In the genomic region with DNA sequence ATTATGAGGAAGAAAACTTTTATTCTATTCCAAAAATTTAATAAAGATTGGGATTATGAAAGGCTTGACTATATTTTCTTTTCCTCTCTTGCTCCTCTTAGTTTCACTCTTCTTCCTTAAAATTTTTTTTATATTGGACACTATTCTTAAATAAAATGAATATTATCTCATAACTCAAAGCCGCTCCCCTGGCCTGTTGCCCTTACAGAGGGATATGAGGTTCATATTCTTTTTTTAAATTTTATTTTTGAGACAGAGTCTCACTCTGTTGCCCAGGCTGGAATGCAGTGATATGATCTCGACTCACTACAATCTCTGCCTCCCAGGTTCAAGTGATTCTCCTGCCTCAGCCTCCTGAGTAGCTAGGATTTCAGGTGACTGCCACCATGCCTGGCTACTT, we compare ENCODE assay signal across 25 cellular contexts.
DNase-seq lines count a peak whose midpoint lies in the region; ATAC-seq, FAIRE-seq and TF ChIP-seq lines count a peak whose summit lies in the region.
"Had no signal": no experiment of that assay in that cellular context is flagged by ENCODE, and none has a peak within 500 bp of the region (broad histone marks: within the 10 kb centered on the region; RNA-seq: fewer than 3 reads in every experiment).

No MANE protein-coding gene starts in this region.

- H3K36me3 Mint-ChIP-seq in astrocyte (ENCODE audit: low read depth, unreplicated experiment) (peaks cover 2% of the 10 kb centered on the region), Calu3 (ENCODE audit: insufficient read depth, unreplicated experiment) (no peaks in the 10 kb centered on the region)
- H3K36me3 Mint-ChIP-seq: naive B cell; stimulated activated effector memory CD8-positive, alpha-beta T cell treated with anti-CD3 and anti-CD28 coated beads, Interleukin-12 subunit alpha, Interleukin-12 subunit beta, amount 100 ng/mL, for 72 hours had no signal

- H4K20me1 ChIP-seq in astrocyte (ENCODE audit: insufficient read depth, low read length): no peaks in the 10 kb centered on the region
- H4K20me1 ChIP-seq in OCI-LY7 (ENCODE audit: insufficient read depth, low read length): no peaks in the 10 kb centered on the region

- H3K9ac ChIP-seq in astrocyte (ENCODE audit: low read length): no peak overlapping the region

- CTCF ChIA-PET in OCI-LY7 (lab: Charles Lee; ENCODE audit: unreplicated experiment) (no interaction called here), Calu3 (lab: Charles Lee) (no interaction called here)

- H3K27ac Mint-ChIP-seq in astrocyte (ENCODE audit: unreplicated experiment) (peak overlapping the region; percentile 91), Calu3 (ENCODE audit: unreplicated experiment) (no peak overlapping the region)
- H3K27ac Mint-ChIP-seq: activated CD4-positive, alpha-beta memory T cell treated with anti-CD3 and anti-CD28 coated beads, Interleukin-2, amount 10 ng/mL, durations not matched to agents 7 days and 5 days; activated naive CD4-positive, alpha-beta T cell treated with anti-CD3 and anti-CD28 coated beads for 36 hours; activated T-helper 1 cell treated with anti-CD3 and anti-CD28 coated beads, Interleukin-12 subunit alpha, Interleukin-12 subunit beta, Interleukin-2, Interleukin-4 antibody, amounts not matched to agents 30 ng/mL and 10 ng/mL and 1 ng/mL, durations not matched to agents 14 hours and 24 hours and 36 hours; immature natural killer cell; naive B cell; stimulated activated effector memory CD8-positive, alpha-beta T cell treated with anti-CD3 and anti-CD28 coated beads, Interleukin-12 subunit alpha, Interleukin-12 subunit beta, amount 100 ng/mL, for 72 hours had no signal

- H3K79me2 ChIP-seq in astrocyte (ENCODE audit: insufficient read depth, low read length) (no peaks in the 10 kb centered on the region), OCI-LY7 (ENCODE audit: insufficient read depth, low read depth, low read length) (no peaks in the 10 kb centered on the region)

- H3K9me2 ChIP-seq in OCI-LY7 (ENCODE audit: insufficient read depth, low read length): no peaks in the 10 kb centered on the region

- H3K27ac ChIP-seq in astrocyte (ENCODE audit: low read depth, low read length): peak overlapping the region; percentile 33
- peak overlapping the region; percentile 18 to 54 (median 34) for H3K27ac ChIP-seq in gastrocnemius medialis
- H3K27ac ChIP-seq in upper lobe of right lung: peak overlapping the region; percentile 36
- H3K27ac ChIP-seq in OCI-LY7 (ENCODE audit: low read depth, low read length, poor library complexity, severe bottlenecking): no peak overlapping the region
- H3K27ac ChIP-seq: right lobe of liver had no signal

- no peak overlapping the region for H3K4me2 ChIP-seq in astrocyte (ENCODE audit: low read length)
- H3K4me2 ChIP-seq in OCI-LY7 (ENCODE audit: low read length): no peak overlapping the region

- no peak for ATAC-seq in left ventricle myocardium superior
- no peak for ATAC-seq in gastrocnemius medialis
- ATAC-seq in upper lobe of right lung: no peak
- ATAC-seq: GM12878; HepG2; left colon; Panc1; right lobe of liver; stimulated activated effector memory CD8-positive, alpha-beta T cell treated with anti-CD3 and anti-CD28 coated beads, Interleukin-12 subunit alpha, Interleukin-12 subunit beta, amount 100 ng/mL, for 72 hours had no signal

- H2AFZ ChIP-seq in astrocyte (ENCODE audit: low read depth, low read length) (no peak overlapping the region), OCI-LY7 (ENCODE audit: low read length) (no peak overlapping the region)

- H3K4me1 ChIP-seq in astrocyte (ENCODE audit: insufficient read depth, low read length) (no peaks in the 10 kb centered on the region), gastrocnemius medialis (no peaks in the 10 kb centered on the region), upper lobe of right lung (no peaks in the 10 kb centered on the region), OCI-LY7 (ENCODE audit: insufficient read depth, low read length, poor library complexity, severe bottlenecking) (no peaks in the 10 kb centered on the region)
- H3K4me1 ChIP-seq: right lobe of liver had no signal

- H3K27me3 ChIP-seq in astrocyte (ENCODE audit: insufficient read depth, low read length) (no peaks in the 10 kb centered on the region), gastrocnemius medialis (no peaks in the 10 kb centered on the region), upper lobe of right lung (no peaks in the 10 kb centered on the region)
- H3K27me3 ChIP-seq: right lobe of liver had no signal

- intact Hi-C loops in left ventricle myocardium superior (cut with micrococcal nuclease): no loop called here
- intact Hi-C loops in gastrocnemius medialis (cut with DNase I; ENCODE audit: low total_unique reads): no loop called here
- intact Hi-C loops in upper lobe of right lung (cut with DNase I): no loop called here
- intact Hi-C loops in OCI-LY7 (cut with micrococcal nuclease; ENCODE audit: unreplicated experiment): no loop called here
- intact Hi-C loops in Calu3 (cut with micrococcal nuclease; ENCODE audit: unreplicated experiment): no loop called here

- in situ Hi-C loops in gastrocnemius medialis (cut with MboI; ENCODE audit: low sequenced_read_pairs in 4 of 4): no loop called here

- no peak overlapping the region for H3K4me3 ChIP-seq in astrocyte (ENCODE audit: insufficient read depth, low read depth, low read length)
- no peak overlapping the region for H3K4me3 ChIP-seq in gastrocnemius medialis
- H3K4me3 ChIP-seq in upper lobe of right lung: no peak overlapping the region
- no peak overlapping the region for H3K4me3 ChIP-seq in OCI-LY7 (ENCODE audit: low read depth, low read length, poor library complexity, severe bottlenecking)
- H3K4me3 ChIP-seq: GM12878, right lobe of liver had no signal

- H3K9me3 Mint-ChIP-seq in astrocyte (ENCODE audit: unreplicated experiment): peaks cover 22% of the 10 kb centered on the region
- H3K9me3 Mint-ChIP-seq in Calu3 (ENCODE audit: low read depth, unreplicated experiment): peaks cover 7% of the 10 kb centered on the region

- FAIRE-seq in astrocyte (lab: Jason Lieb, UNC): no peak
- FAIRE-seq: GM12878, HepG2 had no signal

- TF ChIP-seq CTCF in astrocyte (IDR thresholded peaks at IDR 0.05; ENCODE audit: insufficient read depth, low read depth, low read length) (no peak), gastrocnemius medialis (IDR thresholded peaks at IDR 0.05 in 4 of 5, conservative IDR thresholded peaks at IDR 0.05 in 1 of 5) (no peak), upper lobe of right lung (IDR thresholded peaks at IDR 0.05) (no peak), OCI-LY7 (conservative IDR thresholded peaks at IDR 0.05; ENCODE audit: low read length) (no peak), Calu3 (IDR thresholded peaks at IDR 0.05; ENCODE audit: unreplicated experiment) (no peak)

- no TSS peak for BruUV-seq in OCI-LY7 (replicated peaks; lab: Mats Ljungman, UMichigan)
- BruUV-seq in Calu3 (replicated peaks; lab: Mats Ljungman, UMichigan): no TSS peak

- no peak for TF ChIP-seq POLR2A in gastrocnemius medialis (IDR thresholded peaks at IDR 0.05)

- H3K9me3 ChIP-seq in astrocyte (ENCODE audit: insufficient read depth, low read depth, low read length): peaks cover 5% of the 10 kb centered on the region
- no peaks in the 10 kb centered on the region for H3K9me3 ChIP-seq in gastrocnemius medialis
- H3K9me3 ChIP-seq in upper lobe of right lung: no peaks in the 10 kb centered on the region
- no peaks in the 10 kb centered on the region for H3K9me3 ChIP-seq in OCI-LY7 (ENCODE audit: low read length)
- H3K9me3 ChIP-seq: right lobe of liver had no signal

- H3K27me3 Mint-ChIP-seq in astrocyte (ENCODE audit: low read depth, unreplicated experiment): no peaks in the 10 kb centered on the region
- H3K27me3 Mint-ChIP-seq in Calu3 (ENCODE audit: unreplicated experiment): peaks cover 15% of the 10 kb centered on the region
- H3K27me3 Mint-ChIP-seq: activated CD4-positive, alpha-beta memory T cell treated with anti-CD3 and anti-CD28 coated beads, Interleukin-2, amount 10 ng/mL, durations not matched to agents 7 days and 5 days; naive B cell had no signal

- H3K4me1 Mint-ChIP-seq in astrocyte (ENCODE audit: low read depth, unreplicated experiment): peaks cover 12% of the 10 kb centered on the region
- H3K4me1 Mint-ChIP-seq in Calu3 (ENCODE audit: low read depth, unreplicated experiment): no peaks in the 10 kb centered on the region
- H3K4me1 Mint-ChIP-seq: activated CD4-positive, alpha-beta memory T cell treated with anti-CD3 and anti-CD28 coated beads, Interleukin-2, amount 10 ng/mL, durations not matched to agents 7 days and 5 days; immature natural killer cell; naive B cell; stimulated activated effector memory CD8-positive, alpha-beta T cell treated with anti-CD3 and anti-CD28 coated beads, Interleukin-12 subunit alpha, Interleukin-12 subunit beta, amount 100 ng/mL, for 72 hours had no signal

- H3K4me3 Mint-ChIP-seq in astrocyte (ENCODE audit: unreplicated experiment) (no peak overlapping the region), Calu3 (ENCODE audit: low read depth, unreplicated experiment) (no peak overlapping the region)
- H3K4me3 Mint-ChIP-seq: activated CD4-positive, alpha-beta memory T cell treated with anti-CD3 and anti-CD28 coated beads, Interleukin-2, amount 10 ng/mL, durations not matched to agents 7 days and 5 days; activated naive CD4-positive, alpha-beta T cell treated with anti-CD3 and anti-CD28 coated beads for 36 hours; activated T-helper 1 cell treated with anti-CD3 and anti-CD28 coated beads, Interleukin-12 subunit alpha, Interleukin-12 subunit beta, Interleukin-2, Interleukin-4 antibody, amounts not matched to agents 30 ng/mL and 10 ng/mL and 1 ng/mL, durations not matched to agents 14 hours and 24 hours and 36 hours; immature natural killer cell; naive B cell; stimulated activated effector memory CD8-positive, alpha-beta T cell treated with anti-CD3 and anti-CD28 coated beads, Interleukin-12 subunit alpha, Interleukin-12 subunit beta, amount 100 ng/mL, for 72 hours had no signal

- POLR2A ChIA-PET in OCI-LY7 (lab: Charles Lee): no interaction called here

- DNase-seq in astrocyte (ENCODE audit: low read depth) (no peak), left ventricle myocardium superior (peak; percentile 31), gastrocnemius medialis (no peak), upper lobe of right lung (no peak), OCI-LY7 (ENCODE audit: low spot score) (no peak), Calu3 (no peak)
- DNase-seq in activated CD4-positive, alpha-beta T cell treated with anti-CD3 and anti-CD28 coated beads for 1 hour: no peak
- DNase-seq: activated CD4-positive, alpha-beta memory T cell treated with anti-CD3 and anti-CD28 coated beads, Interleukin-2, amount 10 ng/mL, durations not matched to agents 7 days and 5 days; activated CD8-positive, alpha-beta memory T cell treated with anti-CD3 and anti-CD28 coated beads, Interleukin-2, amount 50 U/mL, for 4 hours; activated naive CD4-positive, alpha-beta T cell treated with anti-CD3 and anti-CD28 coated beads for 36 hours; C1 segment of cervical spinal cord; immature natural killer cell; left colon; naive B cell; NCI-H2029 treated with DMSO at 0.1 percent for 48 hours; NCI-H2227 treated with DMSO at 0.1 percent for 48 hours; NCI-H526 treated with DMSO at 0.1 percent for 48 hours; posterior cingulate gyrus; right lobe of liver; SHP77 treated with DMSO at 0.1 percent for 48 hours had no signal

- H3K36me3 ChIP-seq in astrocyte (ENCODE audit: insufficient read depth, low read length): no peaks in the 10 kb centered on the region
- H3K36me3 ChIP-seq in gastrocnemius medialis: no peaks in the 10 kb centered on the region
- no peaks in the 10 kb centered on the region for H3K36me3 ChIP-seq in upper lobe of right lung
- H3K36me3 ChIP-seq in OCI-LY7 (ENCODE audit: insufficient read depth, low read length): no peaks in the 10 kb centered on the region
- H3K36me3 ChIP-seq: right lobe of liver had no signal
